In the genomic region with DNA sequence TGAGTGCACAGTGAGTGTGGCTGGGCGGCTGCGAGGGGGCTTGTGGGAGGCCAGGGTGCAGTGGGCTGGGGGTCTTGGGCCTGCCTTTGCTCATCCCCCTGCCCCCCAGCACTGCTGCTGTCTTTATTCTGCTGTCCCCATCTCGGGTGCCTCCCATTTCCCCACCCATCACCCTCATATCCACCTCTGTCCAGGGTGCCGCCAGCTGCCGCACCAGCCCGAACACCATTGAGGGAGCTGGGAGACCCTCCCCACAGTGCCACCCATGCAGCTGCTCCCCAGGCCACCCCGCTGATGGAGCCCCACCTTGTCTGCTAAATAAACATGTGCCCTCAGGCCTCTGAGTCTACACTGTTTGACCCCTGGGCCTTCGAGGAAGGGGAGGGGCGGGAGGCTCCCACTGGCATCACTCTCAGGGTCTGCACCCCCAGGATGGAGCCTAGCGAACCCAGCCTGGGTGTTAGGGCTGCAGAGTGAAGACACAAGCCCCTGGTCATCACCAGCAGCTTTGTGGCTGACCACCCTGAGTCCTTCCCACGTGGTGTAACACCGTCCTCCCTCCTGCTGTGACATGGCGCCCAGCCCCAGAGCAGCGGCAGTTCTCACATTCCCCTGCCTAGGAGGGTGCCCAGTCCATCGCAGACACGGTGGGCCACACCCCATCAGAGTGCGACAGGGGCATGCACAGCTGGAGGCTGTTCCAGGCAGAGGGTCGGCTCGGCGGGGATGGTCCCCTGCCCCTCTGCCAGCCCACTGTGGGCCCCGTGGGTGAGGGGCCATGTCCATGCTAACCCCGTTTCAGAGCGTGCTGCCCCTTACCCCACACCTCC, we compare ENCODE assay signal across 17 cellular contexts. TPM values are rescaled to one million over a fixed set of nuclear protein-coding genes. Genes with fewer than 3 reads are reported as not detected.
"Had no signal": no experiment of that assay in that cellular context is flagged by ENCODE, and none has a peak within 500 bp of the region (broad histone marks: within the 10 kb centered on the region; RNA-seq: fewer than 3 reads in every experiment).

No MANE protein-coding gene starts in this region.

- DNase-seq: activated CD4-positive, CD25-positive, alpha-beta regulatory T cell treated with anti-CD3 and anti-CD28 coated beads, Interleukin-2, amount 50 U/mL, for 72 hours; activated naive CD4-positive, alpha-beta T cell treated with Interleukin-2 at 50 U/mL for 16 hours; dorsolateral prefrontal cortex; erythroblast; stimulated activated CD4-positive, alpha-beta T cell treated with anti-CD3 and anti-CD28 coated beads, Interleukin-12 subunit alpha, Interleukin-12 subunit beta, amount 100 ng/mL, for 4 hours; stimulated activated CD4-positive, alpha-beta T cell treated with anti-CD3 and anti-CD28 coated beads, Interleukin-2, amount 100 ng/mL, for 24 hours; T-helper 1 cell; T1000; thyroid gland had no signal

- H3K4me1 ChIP-seq: ascending aorta had no signal

- FAIRE-seq: bronchial epithelial cell, islet of Langerhans had no signal

- H3K4me3 ChIP-seq: ascending aorta, dorsolateral prefrontal cortex, left lung, ovary, thyroid gland had no signal

- H3K9me3 ChIP-seq: ascending aorta, left lung, ovary, thyroid gland had no signal

- ATAC-seq: left lung had no signal

- H3K36me3 ChIP-seq: ascending aorta, left lung, ovary, thyroid gland had no signal

- H3K27me3 ChIP-seq: ascending aorta, dorsolateral prefrontal cortex, left lung, ovary, thyroid gland had no signal

- H3K27ac ChIP-seq: ascending aorta, dorsolateral prefrontal cortex, ovary, thyroid gland had no signal

RNA-seq across cellular contexts. Expression of gene LCN2, which starts 4.1 kb away (rescaled TPM):
- total RNA-seq: activated CD8-positive, alpha-beta memory T cell treated with anti-CD3 and anti-CD28 coated beads for 36 hours; activated T-helper 1 cell treated with anti-CD3 and anti-CD28 coated beads, Interleukin-12 subunit alpha, Interleukin-12 subunit beta, Interleukin-2, Interleukin-4 antibody, amounts not matched to agents 30 ng/mL and 10 ng/mL and 1 ng/mL, durations not matched to agents 14 hours and 24 hours and 36 hours; ascending aorta had no signal
- polyA plus RNA-seq: neural cell had no signal
